8 cellular contexts compared by ENCODE assay signal in the genomic region with DNA sequence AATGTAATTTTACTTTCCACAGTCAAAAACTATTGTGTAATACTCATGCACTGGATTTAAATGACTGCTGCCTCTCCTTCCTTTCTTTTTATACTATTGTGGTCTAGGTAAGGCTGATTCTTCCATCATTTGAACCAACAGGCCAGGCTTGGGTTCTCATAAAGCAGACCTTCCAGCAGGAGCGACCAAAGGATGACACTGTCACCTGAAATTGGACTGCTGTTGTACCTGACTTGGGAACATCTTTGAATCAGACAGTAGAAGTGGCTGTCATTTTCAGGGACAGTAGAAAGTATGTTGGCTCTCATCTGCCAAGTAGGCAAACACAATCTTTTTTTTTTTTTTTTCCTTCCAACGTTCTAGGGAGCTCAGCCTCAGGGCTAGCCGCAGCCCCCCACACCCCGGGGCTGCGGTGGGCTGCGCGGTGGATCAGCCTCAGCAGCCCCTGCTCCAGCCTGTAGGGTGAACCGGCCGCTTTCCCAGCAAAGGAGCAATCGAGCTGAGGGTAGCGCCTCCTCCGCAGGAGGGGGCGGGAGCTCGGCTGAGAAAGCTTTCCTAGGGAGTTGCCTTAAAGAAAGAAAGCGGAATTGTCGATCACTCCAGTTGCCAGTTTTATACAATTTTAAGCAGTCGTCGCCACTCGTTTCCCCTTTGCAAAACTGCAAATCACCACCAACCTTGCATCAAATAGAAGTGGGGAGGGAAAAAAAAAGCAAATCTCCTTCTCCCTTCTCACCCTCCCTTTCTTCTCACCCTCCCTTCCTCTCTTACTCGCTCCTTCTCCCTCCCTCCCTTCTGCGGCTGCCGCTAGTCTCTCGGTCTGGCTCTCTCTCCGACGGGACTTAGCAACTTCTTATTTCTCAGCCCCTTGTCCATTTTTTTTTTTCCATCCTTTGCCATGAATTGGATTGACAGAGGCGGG. TPM values are rescaled to one million over a fixed set of nuclear protein-coding genes. Genes with fewer than 3 reads are reported as not detected.
DNase-seq lines count a peak whose midpoint lies in the region; ATAC-seq and TF ChIP-seq lines count a peak whose summit lies in the region.

A gene (plus strand): TSS at position 807 of the 922 bp plus-strand sequence. CDS start 748 bp downstream, outside the sequence.

- H3K9me2 ChIP-seq in GM23248 (ENCODE audit: insufficient read depth): no peaks in the 10 kb centered on the region

- peak in 2 of 4 experiments; percentile 8 to 33 for TF ChIP-seq CTCF in sigmoid colon (IDR thresholded peaks at IDR 0.05)

- H3K36me3 ChIP-seq in GM23248 (ENCODE audit: low read depth): no peaks in the 10 kb centered on the region
- no peaks in the 10 kb centered on the region for H3K36me3 ChIP-seq in sigmoid colon

- H3F3A ChIP-seq in GM23248 (ENCODE audit: insufficient read depth): peaks cover 11% of the 10 kb centered on the region; the same call in 1 of the 2 replicates

- peak within 1 kb of the TSS; percentile 59 for H3K27ac ChIP-seq in GM23248
- peak within 1 kb of the TSS; percentile 91 to 96 (median 94) for H3K27ac ChIP-seq in sigmoid colon

- H4K20me1 ChIP-seq in GM23248 (ENCODE audit: insufficient read depth): no peaks in the 10 kb centered on the region

- H2AFZ ChIP-seq in GM23248: peak within 1 kb of the TSS; percentile 97

- H3K9me3 ChIP-seq in GM23248 (ENCODE audit: low read depth) (no peaks in the 10 kb centered on the region), sigmoid colon (no peaks in the 10 kb centered on the region)

- peak within 1 kb of the TSS; percentile 74 for H3K9ac ChIP-seq in GM23248

- in situ Hi-C loops in GM23248 (cut with MboI): loop anchor here (25.0 kb wide), 1 partner anchor 456 kb away; no protein-coding TSS in a partner anchor

- H3K27me3 ChIP-seq in GM23248 (replicated peaks; ENCODE audit: insufficient read depth): no peaks in the 10 kb centered on the region
- no peaks in the 10 kb centered on the region for H3K27me3 ChIP-seq in sigmoid colon

- DNase-seq in GM23248: peak; percentile 85
- peak; percentile 24 for DNase-seq in NCI-H82 treated with DMSO at 0.1 percent for 48 hours (lab: John Stamatoyannopoulos, UW; ENCODE audit: unreplicated experiment)
- peak; percentile 75 for DNase-seq in cerebellum (ENCODE audit: low spot score)
- DNase-seq in iris pigment epithelial cell (ENCODE audit: low read depth): peak; percentile 89
- DNase-seq in sigmoid colon: peak; percentile 90
- DNase-seq in activated CD4-positive, alpha-beta T cell treated with anti-CD3 and anti-CD28 coated beads for 48 hours: no peak
- DNase-seq in activated CD4-positive, alpha-beta T cell treated with anti-CD3 and anti-CD28 coated beads, Interleukin-2, amount 50 U/mL, for 1 hour: no peak

- TF ChIP-seq EP300 in sigmoid colon (IDR thresholded peaks at IDR 0.05): no peak

- 0 to 2% methylated on average over 26 of the region's 26 CpGs for WGBS in GM23248 (ENCODE audit: low coverage in 1 of 2, low lambda C conversion rate in 2 of 2, missing lambda C conversion rate in 2 of 2), 2 experiments
- WGBS in sigmoid colon, 2 donors: 0 to 1% methylated on average over 26 of the region's 26 CpGs

- H3K4me1 ChIP-seq in GM23248 (ENCODE audit: insufficient read depth) (no peaks in the 10 kb centered on the region), sigmoid colon (peaks cover 0 to 11% (median 7%) of the 10 kb centered on the region in 4 donors)

- H3K79me2 ChIP-seq in GM23248 (ENCODE audit: insufficient read depth): no peaks in the 10 kb centered on the region

- intact Hi-C loops in sigmoid colon (cut with DNase I): loop anchor here (2.0 to 10.0 kb wide), 6 partner anchors 96 to 626 kb away; no protein-coding TSS in a partner anchor

- peak within 1 kb of the TSS; percentile 87 for H3K4me3 ChIP-seq in GM23248
- H3K4me3 ChIP-seq in sigmoid colon: peak within 1 kb of the TSS; percentile 81 to 89 (median 84)

- peak within 1 kb of the TSS; percentile 90 for H3K4me2 ChIP-seq in GM23248 (ENCODE audit: unreplicated experiment)

- TF ChIP-seq POLR2A in sigmoid colon (IDR thresholded peaks at IDR 0.05): no peak

- no peak for ATAC-seq in HG02870 (IDR thresholded peaks at IDR 0.05; ENCODE audit: unreplicated experiment)

RNA-seq across cellular contexts. Expression of the gene that starts here (rescaled TPM):
- 0.38 and 0.43 TPM in 2 replicates for total RNA-seq in GM23248 (2014; rRNA removed; shearing (Covaris generic))
- 0.06 and 0.11 TPM in 2 replicates for polyA plus RNA-seq in GM23248 (2016; fragmentation: Nextera tagmentation; extraction: Ambion mirVana)
- total RNA-seq in cerebellum: 20.6 TPM
- total RNA-seq in sigmoid colon: 10 to 100 TPM; 56.8 to 90.0 (median 71.1) TPM
- polyA plus RNA-seq in sigmoid colon: 10 to 100 TPM in 1 of 3 donors, 1 to 10 TPM in 2; 6.6 to 16.3 (median 9.2) TPM

Comparison
In these comparisons a context has a peak if more than half of its experiments do, and no peak if none do; other contexts are left out.
1. RNA of the gene that starts here (total RNA-seq): 56.8 to 90.0 TPM in sigmoid colon and 20.6 TPM in cerebellum (single experiment); 0.38 to 0.43 TPM in GM23248; every median in the first group is over 10 times any median in the second.
2. Peak in DNase-seq, H3K4me3 ChIP-seq, H3K27ac ChIP-seq, H3K9ac ChIP-seq and H3K4me2 ChIP-seq in GM23248; RNA of the gene not detected or under 1 TPM.
3. DNase-seq: peak in NCI-H82 treated with DMSO at 0.1 percent for 48 hours (single experiment), cerebellum (single experiment), iris pigment epithelial cell (single experiment) and sigmoid colon (single experiment); none in activated CD4-positive, alpha-beta T cell treated with anti-CD3 and anti-CD28 coated beads for 48 hours (single experiment) and activated CD4-positive, alpha-beta T cell treated with anti-CD3 and anti-CD28 coated beads, Interleukin-2, amount 50 U/mL, for 1 hour (single experiment).